In the genomic region with DNA sequence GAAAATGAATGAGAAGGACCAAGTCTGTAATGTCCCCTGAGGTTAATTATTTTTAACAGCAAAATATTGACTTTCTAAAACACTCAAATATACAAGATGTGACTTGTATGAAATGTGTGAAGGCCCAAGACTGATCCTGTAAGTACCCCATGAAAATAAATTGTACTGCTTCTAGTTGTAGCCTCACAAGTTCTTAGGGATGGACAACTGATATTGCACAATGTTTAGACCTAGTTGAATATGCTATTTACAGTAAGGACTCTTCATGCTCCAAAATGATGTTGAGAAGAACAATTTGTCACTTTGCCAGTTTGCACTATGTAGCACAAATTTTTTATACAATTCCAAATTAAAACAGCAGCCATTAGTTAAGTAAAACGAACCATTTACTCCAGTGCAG, we compare ENCODE assay signal across 26 cellular contexts.
"Had no signal": no experiment of that assay in that cellular context is flagged by ENCODE, and none has a peak within 500 bp of the region (broad histone marks: within the 10 kb centered on the region; RNA-seq: fewer than 3 reads in every experiment).

No MANE protein-coding gene starts in this region.

- DNase-seq: stimulated activated CD4-positive, alpha-beta T cell treated with anti-CD3 and anti-CD28 coated beads, Interleukin-4, amount 100 ng/mL, for 1 hour; stimulated activated CD4-positive, alpha-beta T cell treated with anti-CD3 and anti-CD28 coated beads, Interleukin-4, amount 100 ng/mL, for 24 hours; stimulated activated CD4-positive, alpha-beta T cell treated with anti-CD3 and anti-CD28 coated beads, Interleukin-4, amount 100 ng/mL, for 4 hours; stimulated activated CD8-positive, alpha-beta memory T cell treated with anti-CD3 and anti-CD28 coated beads, Interleukin-4, amount 100 ng/mL, for 48 hours; stimulated activated naive B cell treated with anti-CD40 and anti-IgM and Interleukin-4, amounts not matched to agents 10 μg/mL and 1 μg/mL and 100 μg/mL, for 72 hours; stimulated activated naive CD4-positive, alpha-beta T cell; stimulated activated naive CD4-positive, alpha-beta T cell treated with Interleukin-2 at 50 U/mL for 16 hours; stimulated activated naive CD8-positive, alpha-beta T cell treated with anti-CD3 and anti-CD28 coated beads, Interleukin-15, amount 100 ng/mL, for 72 hours; stimulated activated naive CD8-positive, alpha-beta T cell treated with anti-CD3 and anti-CD28 coated beads, Interleukin-15, Interleukin-2, amounts not matched to agents 100 U/mL and 50 U/mL, for 24 hours; stomach; substantia nigra; testis; thyroid gland; tibial artery; transverse colon; trophoblast cell; upper lobe of left lung; upper lobe of right lung; uterus had no signal

- H3K27me3 ChIP-seq: stomach, suprapubic skin, testis, thyroid gland, tibial artery, tibial nerve, transverse colon, upper lobe of left lung, upper lobe of right lung, uterus, vagina had no signal

- H3K4me1 ChIP-seq: stomach, suprapubic skin, testis, thyroid gland, tibial artery, tibial nerve, transverse colon, upper lobe of left lung, upper lobe of right lung, uterus, vagina had no signal

- H3K27ac ChIP-seq: stomach, suprapubic skin, testis, thoracic aorta, thyroid gland, tibial artery, tibial nerve, transverse colon, upper lobe of left lung, upper lobe of right lung, uterus, vagina had no signal

- H3K36me3 ChIP-seq: stomach, suprapubic skin, thoracic aorta, thyroid gland, tibial artery, tibial nerve, transverse colon, upper lobe of left lung, upper lobe of right lung, uterus, vagina had no signal

- H3K9me3 ChIP-seq: suprapubic skin, testis, thoracic aorta, thyroid gland, tibial artery, transverse colon, upper lobe of left lung, upper lobe of right lung, uterus, vagina had no signal

- H3K4me3 ChIP-seq: stomach, suprapubic skin, testis, thoracic aorta, thyroid gland, tibial artery, tibial nerve, transverse colon, upper lobe of left lung, upper lobe of right lung, uterus, vagina had no signal

- FAIRE-seq: urothelium cell line had no signal

- ATAC-seq: stimulated activated effector memory CD8-positive, alpha-beta T cell treated with anti-CD3 and anti-CD28 coated beads, Interleukin-12 subunit alpha, Interleukin-12 subunit beta, amount 100 ng/mL, for 72 hours; stimulated activated memory B cell treated with anti-CD40 and anti-IgM and Interleukin-4, amounts not matched to agents 10 μg/mL and 1 μg/mL and 100 μg/mL, for 72 hours; stimulated activated naive B cell treated with anti-CD40 and anti-IgM and Interleukin-4, amounts not matched to agents 10 μg/mL and 1 μg/mL and 100 μg/mL, for 72 hours; stimulated activated naive CD8-positive, alpha-beta T cell treated with anti-CD3 and anti-CD28 coated beads, Interleukin-15, amount 100 ng/mL, for 72 hours; stimulated activated naive CD8-positive, alpha-beta T cell treated with anti-CD3 and anti-CD28 coated beads, Interleukin-15, Interleukin-2, amounts not matched to agents 100 U/mL and 50 U/mL, for 24 hours; upper lobe of right lung had no signal
